In the genomic region with DNA sequence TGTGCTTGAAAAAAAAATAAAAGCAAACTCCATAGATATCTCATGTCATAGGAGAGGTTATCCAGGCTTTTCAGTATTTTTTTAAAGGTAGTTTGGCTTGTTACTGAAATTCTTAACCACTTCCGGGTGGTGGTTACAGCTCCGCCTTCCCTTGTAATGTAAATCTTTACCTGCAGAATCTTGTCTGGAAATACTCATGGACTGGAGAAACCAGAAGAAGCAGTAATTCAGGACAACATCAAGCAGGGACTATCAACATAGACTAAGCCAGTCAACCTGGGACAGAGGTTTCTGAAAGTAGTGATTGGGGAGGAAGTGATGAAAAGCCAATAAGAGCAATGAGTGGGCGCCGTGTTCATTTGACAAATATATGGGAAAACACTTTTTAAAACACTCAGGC, we compare ENCODE assay signal across 14 cellular contexts.
A peak's percentile ranks its signal among the peaks of the same experiment; 100 is the strongest.
DNase-seq lines count a peak whose midpoint lies in the region; ATAC-seq, FAIRE-seq and TF ChIP-seq lines count a peak whose summit lies in the region.
"Had no signal": no experiment of that assay in that cellular context is flagged by ENCODE, and none has a peak within 500 bp of the region (broad histone marks: within the 10 kb centered on the region; RNA-seq: fewer than 3 reads in every experiment).

No MANE protein-coding gene starts in this region.

- FAIRE-seq in small intestine (lab: Jason Lieb, UNC), result no peak

- H3K27ac ChIP-seq in breast epithelium (peak overlapping the region in 1 of 2 donors; percentile 1), esophagus (ENCODE audit: low read depth in 2 of 2, low read length in 1 of 2) (peak overlapping the region; percentile 82), small intestine (ENCODE audit: low read depth in 1 of 2, low read length in 1 of 2) (no peak overlapping the region), thyroid gland (no peak overlapping the region)

- H3K36me3 Mint-ChIP-seq in MCF 10A (ENCODE audit: insufficient read depth, unreplicated experiment), result no peaks in the 10 kb centered on the region
- peaks cover 13% of the 10 kb centered on the region for H3K36me3 Mint-ChIP-seq in T-cell
- peaks cover 3% of the 10 kb centered on the region for H3K36me3 Mint-ChIP-seq in type B pancreatic cell

- TF ChIP-seq CTCF in MCF 10A (IDR thresholded peaks at IDR 0.05; ENCODE audit: unreplicated experiment), result no peak
- no peak for TF ChIP-seq CTCF in breast epithelium (IDR thresholded peaks at IDR 0.05)
- TF ChIP-seq CTCF in type B pancreatic cell (conservative IDR thresholded peaks at IDR 0.05), result no peak
- TF ChIP-seq CTCF in thyroid gland (IDR thresholded peaks at IDR 0.05), result no peak

- CTCF ChIA-PET in MCF 10A (lab: Yijun Ruan, JAX) (interaction anchor here (0.7 kb wide), 1 partner anchor 45 kb away, joined by 3 read pairs; no protein-coding TSS in a partner anchor), T-cell (lab: Charles Lee) (no interaction called here)

- H3K27me3 ChIP-seq in breast epithelium, result no peaks in the 10 kb centered on the region
- no peaks in the 10 kb centered on the region for H3K27me3 ChIP-seq in esophagus (ENCODE audit: control insufficient read depth in 1 of 2, insufficient read depth in 2 of 2, low read length in 2 of 2)
- H3K27me3 ChIP-seq in small intestine (ENCODE audit: control insufficient read depth in 2 of 2, insufficient read depth in 2 of 2, low read length in 2 of 2), result no peaks in the 10 kb centered on the region
- H3K27me3 ChIP-seq in thyroid gland, result no peaks in the 10 kb centered on the region

- H3K4me3 ChIP-seq in breast epithelium, result no peak overlapping the region
- H3K4me3 ChIP-seq in esophagus (ENCODE audit: low read depth in 1 of 2, low read length in 2 of 2), result peak overlapping the region in 1 of 2 donors; percentile 7
- H3K4me3 ChIP-seq in small intestine (ENCODE audit: low read depth in 1 of 2, low read length in 2 of 2), result no peak overlapping the region
- no peak overlapping the region for H3K4me3 ChIP-seq in thyroid gland (replicated peaks in 1 of 3)
- H3K4me3 ChIP-seq: lung had no signal

- H3K4me1 ChIP-seq in breast epithelium (no peaks in the 10 kb centered on the region), esophagus (ENCODE audit: control insufficient read depth in 2 of 2, insufficient read depth in 2 of 2, low read length in 1 of 2) (no peaks in the 10 kb centered on the region), small intestine (ENCODE audit: control insufficient read depth in 2 of 2, insufficient read depth in 1 of 2, low read depth in 1 of 2, low read length in 1 of 2) (peaks cover 0 to 2% of the 10 kb centered on the region in 2 donors), thyroid gland (no peaks in the 10 kb centered on the region)

- H3K27ac Mint-ChIP-seq in MCF 10A (ENCODE audit: low read depth, unreplicated experiment) (peak overlapping the region; percentile 89), T-cell (peak overlapping the region; percentile 71 to 75), type B pancreatic cell (peak overlapping the region; percentile 75)
- H3K27ac Mint-ChIP-seq: stimulated activated memory B cell treated with anti-CD40 and anti-IgM and Interleukin-4, amounts not matched to agents 10 μg/mL and 1 μg/mL and 100 μg/mL, for 72 hours had no signal

- DNase-seq in MCF 10A (ENCODE audit: unreplicated experiment), result peak; percentile 28
- DNase-seq in breast epithelium (ENCODE audit: low spot score in 2 of 2), result no peak
- DNase-seq in T-cell, result peak in 2 of 34 experiments; percentile 6 to 14
- DNase-seq in type B pancreatic cell (ENCODE audit: extremely low spot score, unreplicated experiment), result no peak
- DNase-seq in small intestine, result no peak
- DNase-seq in thyroid gland, result no peak
- DNase-seq: hypothalamus; NCI-H146; NCI-H510A treated with DMSO at 0.1 percent for 48 hours; stimulated activated CD4-positive, alpha-beta T cell treated with anti-CD3 and anti-CD28 coated beads, Interleukin-2, amount 100 ng/mL, for 24 hours had no signal

- 45 to 72% methylated on average over 4 of the region's 4 CpGs for WGBS in esophagus, 2 donors
- WGBS in small intestine, 3 donors, result 77 to 87% (median 80%) methylated on average over 4 of the region's 4 CpGs
- WGBS in thyroid gland, 2 donors, result 89% methylated on average over 4 of the region's 4 CpGs

- H3K36me3 ChIP-seq in breast epithelium (no peaks in the 10 kb centered on the region), esophagus (ENCODE audit: control insufficient read depth in 2 of 2, insufficient read depth in 2 of 2, low read length in 1 of 2) (no peaks in the 10 kb centered on the region), small intestine (ENCODE audit: control insufficient read depth in 2 of 2, insufficient read depth in 2 of 2, low read length in 2 of 2) (peaks cover 0 to 2% of the 10 kb centered on the region in 2 donors), thyroid gland (no peaks in the 10 kb centered on the region)

- H3K9me3 ChIP-seq in breast epithelium, result no peaks in the 10 kb centered on the region
- no peaks in the 10 kb centered on the region for H3K9me3 ChIP-seq in esophagus (ENCODE audit: control insufficient read depth in 2 of 2, insufficient read depth in 1 of 2, low read depth in 1 of 2, low read length in 1 of 2)
- no peaks in the 10 kb centered on the region for H3K9me3 ChIP-seq in small intestine (ENCODE audit: control insufficient read depth, low read depth)
- H3K9me3 ChIP-seq in thyroid gland, result no peaks in the 10 kb centered on the region

- POLR2A ChIA-PET in MCF 10A (lab: Yijun Ruan, JAX), result interaction anchor here (1.0 to 3.2 kb wide), 3 partner anchors 8 to 401 kb away, joined by 3 to 10 read pairs (median 4); no protein-coding TSS in a partner anchor
- POLR2A ChIA-PET in T-cell (lab: Charles Lee), result no interaction called here

- no TSS peak for BruUV-seq in MCF 10A (replicated peaks; lab: Mats Ljungman, UMichigan)

- intact Hi-C loops in MCF 10A (cut with micrococcal nuclease) (loop anchor here (5.0 kb wide), 1 partner anchor 224 kb away; a partner anchor contains a TSS), breast epithelium (cut with DNase I; ENCODE audit: low total_unique reads) (no loop called here), thyroid gland (cut with DNase I) (no loop called here)

- H3K27me3 Mint-ChIP-seq in MCF 10A (ENCODE audit: insufficient read depth, unreplicated experiment) (no peaks in the 10 kb centered on the region), T-cell (no peaks in the 10 kb centered on the region), type B pancreatic cell (no peaks in the 10 kb centered on the region)
- H3K27me3 Mint-ChIP-seq: stimulated activated memory B cell treated with anti-CD40 and anti-IgM and Interleukin-4, amounts not matched to agents 10 μg/mL and 1 μg/mL and 100 μg/mL, for 72 hours had no signal

- no peaks in the 10 kb centered on the region for H3K9me3 Mint-ChIP-seq in MCF 10A (ENCODE audit: unreplicated experiment)
- H3K9me3 Mint-ChIP-seq in T-cell, result no peaks in the 10 kb centered on the region
- H3K9me3 Mint-ChIP-seq in type B pancreatic cell, result peaks cover 4% of the 10 kb centered on the region
- H3K9me3 Mint-ChIP-seq: stimulated activated memory B cell treated with anti-CD40 and anti-IgM and Interleukin-4, amounts not matched to agents 10 μg/mL and 1 μg/mL and 100 μg/mL, for 72 hours had no signal

- ATAC-seq in T-cell (replicated peaks in 1 of 4), result peak in 1 of 4 experiments; percentile 49
- ATAC-seq in HG03175 (IDR thresholded peaks at IDR 0.05; ENCODE audit: unreplicated experiment), result no peak
- ATAC-seq: stimulated activated memory B cell treated with anti-CD40 and anti-IgM and Interleukin-4, amounts not matched to agents 10 μg/mL and 1 μg/mL and 100 μg/mL, for 72 hours had no signal

- peak overlapping the region; percentile 52 for H3K4me3 Mint-ChIP-seq in MCF 10A (ENCODE audit: unreplicated experiment)
- peak overlapping the region; percentile 7 to 64 (median 22) for H3K4me3 Mint-ChIP-seq in T-cell
- peak overlapping the region; percentile 53 for H3K4me3 Mint-ChIP-seq in type B pancreatic cell
- H3K4me3 Mint-ChIP-seq: stimulated activated memory B cell treated with anti-CD40 and anti-IgM and Interleukin-4, amounts not matched to agents 10 μg/mL and 1 μg/mL and 100 μg/mL, for 72 hours had no signal

- peaks cover 27% of the 10 kb centered on the region for H3K4me1 Mint-ChIP-seq in MCF 10A (ENCODE audit: insufficient read depth, unreplicated experiment)
- peaks cover 57 to 59% (median 59%) of the 10 kb centered on the region in 3 donors for H3K4me1 Mint-ChIP-seq in T-cell
- peaks cover 26% of the 10 kb centered on the region for H3K4me1 Mint-ChIP-seq in type B pancreatic cell (ENCODE audit: unreplicated experiment)

- TF ChIP-seq POLR2A in breast epithelium (IDR thresholded peaks at IDR 0.05) (no peak), thyroid gland (IDR thresholded peaks at IDR 0.05) (no peak)

Comparison
In these comparisons a context has a peak if more than half of its experiments do, and no peak if none do; other contexts are left out.
1. H3K27ac ChIP-seq: peak in esophagus (2 of 2); none in small intestine (0 of 2) and thyroid gland (0 of 3).
2. Peak in every context shown above with its lines, with median percentiles within 50 percentile points of each other: H3K27ac Mint-ChIP-seq and H3K4me3 Mint-ChIP-seq.